8 cellular contexts compared by ENCODE assay signal in genomic region chr20:29327600-29328420, GRCh38.
A peak's percentile ranks its signal among the peaks of the same experiment; 100 is the strongest.
DNase-seq lines count a peak whose midpoint lies in the region; ATAC-seq and TF ChIP-seq lines count a peak whose summit lies in the region.
"Not testable (repeated sequence)": the region's sequence is repeated elsewhere in the genome, so short reads cannot be mapped to it uniquely, and the experiment has no call there.

No MANE protein-coding gene starts in this region.

- peaks cover 54% of the 10 kb centered on the region for H3K27me3 Mint-ChIP-seq in WTC11 (ENCODE audit: low read depth)

- intact Hi-C loops in Right ventricle myocardium superior (cut with DNase I) = not testable (repeated sequence)

- H3K9me3 Mint-ChIP-seq in WTC11 = peaks cover 76% of the 10 kb centered on the region

- H3K36me3 Mint-ChIP-seq in WTC11 = peaks cover 83% of the 10 kb centered on the region

- WGBS in GM23248 (ENCODE audit: low coverage in 1 of 2, low lambda C conversion rate in 2 of 2, missing lambda C conversion rate in 2 of 2), 2 experiments = 20 to 24% methylated on average over 33 of the region's 33 CpGs

- H3K79me2 ChIP-seq in GM23248 (ENCODE audit: insufficient read depth) = not testable (repeated sequence)

- not testable (repeated sequence) for H3K4me2 ChIP-seq in GM23248 (ENCODE audit: unreplicated experiment)

- CTCF ChIA-PET in WTC11 (lab: Charles Lee) = not testable (repeated sequence)

- not testable (repeated sequence) for H3F3A ChIP-seq in GM23248 (ENCODE audit: insufficient read depth)

- peak overlapping the region; percentile 33; the same call in 1 of the 2 replicates for H3K4me3 Mint-ChIP-seq in WTC11

- not testable (repeated sequence) for H3K4me1 ChIP-seq in GM23248 (ENCODE audit: insufficient read depth)

- H3K9me3 ChIP-seq in GM23248 (ENCODE audit: low read depth); MG63: not testable (repeated sequence)

- not testable (repeated sequence) for H3K27ac ChIP-seq in 22Rv1, GM23248

- not testable (repeated sequence) for H3K27ac Mint-ChIP-seq in WTC11

- H4K20me1 ChIP-seq in GM23248 (ENCODE audit: insufficient read depth) = not testable (repeated sequence)

- not testable (repeated sequence) for H2AFZ ChIP-seq in GM23248

- ATAC-seq in WTC11; Right ventricle myocardium superior (ENCODE audit: poor library complexity): not testable (repeated sequence)

- not testable (repeated sequence) for H3K4me3 ChIP-seq in GM23248, MG63

- H3K9me2 ChIP-seq in GM23248 (ENCODE audit: insufficient read depth) = not testable (repeated sequence)

- H3K27me3 ChIP-seq in GM23248 (replicated peaks; ENCODE audit: insufficient read depth); MG63: not testable (repeated sequence)

- POLR2A ChIA-PET in WTC11 (lab: Charles Lee) = not testable (repeated sequence)

- H3K4me1 Mint-ChIP-seq in WTC11 = not testable (repeated sequence)

- in situ Hi-C loops in GM23248 (cut with MboI) = not testable (repeated sequence)

- DNase-seq in GM23248 (peak; percentile 20), MG63 (peak; percentile 43), OCI-M1 (lab: John Stamatoyannopoulos, UW) (peak; percentile 46), WTC11 (ENCODE audit: low spot score) (peak; percentile 53), Right ventricle myocardium superior (peak; percentile 42)
- peak; percentile 48 for DNase-seq in activated naive CD4-positive, alpha-beta T cell treated with Interleukin-2 at 50 U/mL for 16 hours
- DNase-seq in stimulated activated CD4-positive, alpha-beta T cell treated with anti-CD3 and anti-CD28 coated beads, Interleukin-15, amount 100 ng/mL, for 24 hours = peak; percentile 59

- not testable (repeated sequence) for H3K36me3 ChIP-seq in GM23248 (ENCODE audit: low read depth); MG63

- not testable (repeated sequence) for H3K9ac ChIP-seq in GM23248

- TF ChIP-seq CTCF in 22Rv1 (IDR thresholded peaks at IDR 0.05) = peak; percentile 69
- peak; percentile 35; the same call in 1 of the 2 replicates for TF ChIP-seq CTCF in WTC11 (IDR thresholded peaks at IDR 0.05)
